In genomic region chr10:4672199-4672598, GRCh38 we compare ENCODE assay signal across 21 cellular contexts.
DNase-seq lines count a peak whose midpoint lies in the region; ATAC-seq and TF ChIP-seq lines count a peak whose summit lies in the region.
"Had no signal": no experiment of that assay in that cellular context is flagged by ENCODE, and none has a peak within 500 bp of the region (broad histone marks: within the 10 kb centered on the region; RNA-seq: fewer than 3 reads in every experiment).

No MANE protein-coding gene starts in this region.

- H3K4me3 Mint-ChIP-seq in activated naive CD4-positive, alpha-beta T cell treated with anti-CD3 and anti-CD28 coated beads for 36 hours, result no peak overlapping the region
- H3K4me3 Mint-ChIP-seq: activated T-helper 1 cell treated with anti-CD3 and anti-CD28 coated beads, Interleukin-12 subunit alpha, Interleukin-12 subunit beta, Interleukin-2, Interleukin-4 antibody, amounts not matched to agents 30 ng/mL and 10 ng/mL and 1 ng/mL, durations not matched to agents 14 hours and 24 hours and 36 hours; CD4-positive, alpha-beta memory T cell; memory B cell; nephron progenitor cell; stimulated activated memory B cell treated with anti-CD40 and anti-IgM and Interleukin-4, amounts not matched to agents 10 μg/mL and 1 μg/mL and 100 μg/mL, for 72 hours had no signal

- DNase-seq in ACHN (peak; percentile 25), PC-3 (no peak), brain microvascular endothelial cell (no peak), osteoblast (ENCODE audit: insufficient read length, low spot score, missing footprints) (no peak), medulla oblongata (ENCODE audit: extremely low spot score) (no peak), H7 (no peak)
- no peak for DNase-seq in activated naive CD4-positive, alpha-beta T cell treated with anti-CD3 and anti-CD28 coated beads for 36 hours
- DNase-seq: activated CD4-positive, alpha-beta T cell treated with anti-CD3 and anti-CD28 coated beads for 1 hour; CD4-positive, alpha-beta memory T cell; central memory CD4-positive, alpha-beta T cell; DMS79 treated with DMSO at 0.1 percent for 48 hours; head of caudate nucleus; islet precursor cell; NCI-H2081; nephron progenitor cell; SJCRH30 had no signal

- H3K36me3 Mint-ChIP-seq in activated naive CD4-positive, alpha-beta T cell treated with anti-CD3 and anti-CD28 coated beads for 36 hours (ENCODE audit: low read depth), result no peaks in the 10 kb centered on the region
- H3K36me3 Mint-ChIP-seq: stimulated activated memory B cell treated with anti-CD40 and anti-IgM and Interleukin-4, amounts not matched to agents 10 μg/mL and 1 μg/mL and 100 μg/mL, for 72 hours had no signal

- no peaks in the 10 kb centered on the region for H4K20me1 ChIP-seq in PC-3 (ENCODE audit: low read length)
- H4K20me1 ChIP-seq in osteoblast (ENCODE audit: insufficient read depth, low read length), result no peaks in the 10 kb centered on the region

- peak overlapping the region; percentile 90 for H3K9ac ChIP-seq in PC-3 (ENCODE audit: low read length)

- H3K4me3 ChIP-seq in PC-3 (ENCODE audit: low read length) (peak overlapping the region; percentile 44; the same call in 1 of the 2 replicates), brain microvascular endothelial cell (ENCODE audit: low read depth, low read length) (no peak overlapping the region), osteoblast (ENCODE audit: insufficient read depth, low read length) (peak overlapping the region; percentile 55), H7 (ENCODE audit: insufficient read depth, low read depth, low read length) (no peak overlapping the region)
- H3K4me3 ChIP-seq: SJCRH30 had no signal

- peak; percentile 26 for ATAC-seq in PC-3
- ATAC-seq in HG03439 (IDR thresholded peaks at IDR 0.05; ENCODE audit: unreplicated experiment), result no peak
- ATAC-seq: stimulated activated memory B cell treated with anti-CD40 and anti-IgM and Interleukin-4, amounts not matched to agents 10 μg/mL and 1 μg/mL and 100 μg/mL, for 72 hours had no signal

- in situ Hi-C loops in ACHN (cut with HindIII; ENCODE audit: low pct_ligation_motif_present, low pct_unique_long_range_greater_than_20kb, low sequenced_read_pairs) (no loop called here), brain microvascular endothelial cell (cut with HindIII; ENCODE audit: low pct_ligation_motif_present, low sequenced_read_pairs) (no loop called here)

- no TSS peak for BruUV-seq in PC-3 (replicated peaks; lab: Mats Ljungman, UMichigan)

- peaks cover 59% of the 10 kb centered on the region for H3K79me2 ChIP-seq in PC-3 (ENCODE audit: low read length)
- H3K79me2 ChIP-seq in osteoblast (ENCODE audit: insufficient read depth, low read length), result peaks cover 6% of the 10 kb centered on the region

- H3K27ac ChIP-seq in PC-3 (ENCODE audit: low read length) (peak overlapping the region; percentile 99), brain microvascular endothelial cell (peak overlapping the region; percentile 46), osteoblast (ENCODE audit: low read depth, low read length) (peak overlapping the region; percentile 80)
- H3K27ac ChIP-seq: HL-60, SJCRH30 had no signal

- H3K4me2 ChIP-seq in PC-3 (ENCODE audit: low read length) (peak overlapping the region; percentile 74), osteoblast (ENCODE audit: insufficient read depth, low read length) (peak overlapping the region; percentile 83)

- H3K9me3 ChIP-seq in PC-3 (ENCODE audit: low read length), result no peaks in the 10 kb centered on the region
- H3K9me3 ChIP-seq in osteoblast (ENCODE audit: low read depth, low read length), result no peaks in the 10 kb centered on the region
- H3K9me3 ChIP-seq: SJCRH30 had no signal

- H3F3A ChIP-seq in PC-3 (ENCODE audit: low read length, unreplicated experiment), result no peaks in the 10 kb centered on the region

- H2AFZ ChIP-seq in PC-3 (ENCODE audit: low read length) (no peak overlapping the region), osteoblast (ENCODE audit: low read length) (no peak overlapping the region)

- no peak for TF ChIP-seq CTCF in PC-3 (conservative IDR thresholded peaks at IDR 0.05; ENCODE audit: low read depth, low read length)
- no peak for TF ChIP-seq CTCF in brain microvascular endothelial cell (IDR thresholded peaks at IDR 0.05; ENCODE audit: low read depth, low read length, missing control alignments)
- no peak for TF ChIP-seq CTCF in osteoblast (IDR thresholded peaks at IDR 0.05; ENCODE audit: extremely low read depth, low read depth, low read length)

- H3K9me2 ChIP-seq in PC-3 (replicated peaks; ENCODE audit: low read length), result no peaks in the 10 kb centered on the region

- peaks cover 22% of the 10 kb centered on the region for H3K27me3 Mint-ChIP-seq in activated naive CD4-positive, alpha-beta T cell treated with anti-CD3 and anti-CD28 coated beads for 36 hours (ENCODE audit: low read depth)

- H3K4me1 Mint-ChIP-seq in activated naive CD4-positive, alpha-beta T cell treated with anti-CD3 and anti-CD28 coated beads for 36 hours (ENCODE audit: low read depth), result no peaks in the 10 kb centered on the region
- H3K4me1 Mint-ChIP-seq: CD4-positive, alpha-beta memory T cell; memory B cell; stimulated activated memory B cell treated with anti-CD40 and anti-IgM and Interleukin-4, amounts not matched to agents 10 μg/mL and 1 μg/mL and 100 μg/mL, for 72 hours had no signal

- peaks cover 4% of the 10 kb centered on the region; the same call in 1 of the 2 replicates for H3K36me3 ChIP-seq in PC-3 (ENCODE audit: low read depth, low read length)
- no peaks in the 10 kb centered on the region for H3K36me3 ChIP-seq in brain microvascular endothelial cell (replicated peaks)
- no peaks in the 10 kb centered on the region for H3K36me3 ChIP-seq in osteoblast (ENCODE audit: insufficient read depth, low read length)
- no peaks in the 10 kb centered on the region for H3K36me3 ChIP-seq in H7 (replicated peaks; ENCODE audit: control insufficient read depth, insufficient read depth, low read length)
- H3K36me3 ChIP-seq: SJCRH30 had no signal

- H3K4me1 ChIP-seq in PC-3 (ENCODE audit: insufficient read depth, low read length) (peaks cover 62% of the 10 kb centered on the region), osteoblast (ENCODE audit: insufficient read depth, low read length) (peaks cover 32% of the 10 kb centered on the region)
- H3K4me1 ChIP-seq: SJCRH30 had no signal

- H3K27ac Mint-ChIP-seq in activated naive CD4-positive, alpha-beta T cell treated with anti-CD3 and anti-CD28 coated beads for 36 hours, result no peak overlapping the region
- H3K27ac Mint-ChIP-seq: activated T-helper 1 cell treated with anti-CD3 and anti-CD28 coated beads, Interleukin-12 subunit alpha, Interleukin-12 subunit beta, Interleukin-2, Interleukin-4 antibody, amounts not matched to agents 30 ng/mL and 10 ng/mL and 1 ng/mL, durations not matched to agents 14 hours and 24 hours and 36 hours; CD4-positive, alpha-beta memory T cell; memory B cell; nephron progenitor cell; stimulated activated memory B cell treated with anti-CD40 and anti-IgM and Interleukin-4, amounts not matched to agents 10 μg/mL and 1 μg/mL and 100 μg/mL, for 72 hours had no signal

- CTCF ChIA-PET in PC-3 (lab: Charles Lee), result no interaction called here
- CTCF ChIA-PET in activated naive CD4-positive, alpha-beta T cell treated with anti-CD3 and anti-CD28 coated beads for 36 hours (lab: Charles Lee), result interaction anchor here (0.6 to 1.0 kb wide), 2 partner anchors 143 to 1454 kb away, joined by 3 read pairs; no protein-coding TSS in a partner anchor

- POLR2A ChIA-PET in PC-3 (lab: Charles Lee; ENCODE audit: unreplicated experiment), result interaction anchor here (0.6 kb wide), 2 partner anchors 9 to 93 kb away, joined by 4 to 7 read pairs; no protein-coding TSS in a partner anchor

- peaks cover 1% of the 10 kb centered on the region for H3K9me3 Mint-ChIP-seq in activated naive CD4-positive, alpha-beta T cell treated with anti-CD3 and anti-CD28 coated beads for 36 hours
- H3K9me3 Mint-ChIP-seq: activated T-helper 1 cell treated with anti-CD3 and anti-CD28 coated beads, Interleukin-12 subunit alpha, Interleukin-12 subunit beta, Interleukin-2, Interleukin-4 antibody, amounts not matched to agents 30 ng/mL and 10 ng/mL and 1 ng/mL, durations not matched to agents 14 hours and 24 hours and 36 hours had no signal

- H3K27me3 ChIP-seq in PC-3 (ENCODE audit: low read length) (no peaks in the 10 kb centered on the region), brain microvascular endothelial cell (replicated peaks) (no peaks in the 10 kb centered on the region), osteoblast (ENCODE audit: insufficient read depth, low read length) (no peaks in the 10 kb centered on the region), H7 (ENCODE audit: control insufficient read depth, insufficient read depth, low read length) (no peaks in the 10 kb centered on the region)
- H3K27me3 ChIP-seq: SJCRH30 had no signal

- intact Hi-C loops in PC-3 (cut with micrococcal nuclease), result loop anchor here (10.0 kb wide), 2 partner anchors 477 to 887 kb away; partner anchors contain the start of gene KLF6
- intact Hi-C loops in activated naive CD4-positive, alpha-beta T cell treated with anti-CD3 and anti-CD28 coated beads for 36 hours (cut with micrococcal nuclease), result no loop called here

Comparison
In these comparisons a context has a peak if more than half of its experiments do, and no peak if none do; other contexts are left out.
1. H3K27ac ChIP-seq: peak in every context shown above with its lines; median percentile 99 in PC-3; 80 in osteoblast; 46 in brain microvascular endothelial cell.
2. H3K4me3 ChIP-seq: peak in PC-3 (single experiment) and osteoblast (single experiment); none in brain microvascular endothelial cell (single experiment) and H7 (single experiment).